ENCODE assay signal across 9 cellular contexts in genomic region chr7:725223-726005, GRCh38. TPM values are rescaled to one million over a fixed set of nuclear protein-coding genes. Genes with fewer than 3 reads are reported as not detected.
DNase-seq lines count a peak whose midpoint lies in the region; ATAC-seq and TF ChIP-seq lines count a peak whose summit lies in the region.
"Had no signal": no experiment of that assay in that cellular context is flagged by ENCODE, and none has a peak within 500 bp of the region (broad histone marks: within the 10 kb centered on the region; RNA-seq: fewer than 3 reads in every experiment).

No MANE protein-coding gene starts in this region.

- H3K4me2 ChIP-seq in GM23338 = peak overlapping the region; percentile 89

- H3K9me2 ChIP-seq in GM23338 (ENCODE audit: insufficient read depth) = peaks cover 7% of the 10 kb centered on the region; the same call in 1 of the 2 replicates

- intact Hi-C loops in Panc1 (cut with micrococcal nuclease; ENCODE audit: unreplicated experiment) = no loop called here
- intact Hi-C loops in aorta (cut with DNase I) = no loop called here

- H3F3A ChIP-seq in GM23338 (replicated peaks; ENCODE audit: low read depth) = no peaks in the 10 kb centered on the region

- peaks cover 69% of the 10 kb centered on the region for H3K36me3 Mint-ChIP-seq in GM23338 (ENCODE audit: low read depth)

- no peak for TF ChIP-seq CTCF in GM23338 (conservative IDR thresholded peaks at IDR 0.05; ENCODE audit: low read depth in 2 of 2)
- no peak for TF ChIP-seq CTCF in Panc1 (IDR thresholded peaks at IDR 0.05)

- CTCF ChIA-PET in Panc1 (lab: Charles Lee) = interaction anchor here (0.5 kb wide), 1 partner anchor 462 kb away, joined by 3 read pairs; no protein-coding TSS in a partner anchor

- H3K9me3 Mint-ChIP-seq in GM23338 = peaks cover 57% of the 10 kb centered on the region

- H3K27me3 ChIP-seq in GM23338 (ENCODE audit: insufficient read depth) = no peaks in the 10 kb centered on the region
- no peaks in the 10 kb centered on the region for H3K27me3 ChIP-seq in Panc1 (ENCODE audit: control insufficient read depth, insufficient read depth, low read length)
- H3K27me3 ChIP-seq in aorta (ENCODE audit: control insufficient read depth in 1 of 2, insufficient read depth in 2 of 2, low read length in 1 of 2) = no peaks in the 10 kb centered on the region

- ATAC-seq in GM23338 (no peak), Panc1 (no peak), esophagus mucosa (peak; percentile 8), aorta (ENCODE audit: low FRiP score) (no peak), HG03520 (IDR thresholded peaks at IDR 0.05; ENCODE audit: unreplicated experiment) (no peak), HG02610 (IDR thresholded peaks at IDR 0.05; ENCODE audit: unreplicated experiment) (no peak), GM18867 (IDR thresholded peaks at IDR 0.05; ENCODE audit: unreplicated experiment) (no peak)

- H3K4me3 ChIP-seq in GM23338 (peak overlapping the region; percentile 69), Panc1 (ENCODE audit: low read depth in 2 of 2, low read length in 2 of 2) (peak overlapping the region; percentile 67 to 88), aorta (ENCODE audit: low read length in 2 of 2) (no peak overlapping the region)

- peak overlapping the region; percentile 77 for H3K4me3 Mint-ChIP-seq in GM23338

- H3K36me3 ChIP-seq in GM23338 (ENCODE audit: insufficient read depth) (peaks cover 17% of the 10 kb centered on the region; the same call in 1 of the 2 replicates), Panc1 (ENCODE audit: control insufficient read depth, insufficient read depth, low read length) (no peaks in the 10 kb centered on the region), aorta (ENCODE audit: control insufficient read depth in 1 of 2, insufficient read depth in 2 of 2, low read length in 1 of 2) (no peaks in the 10 kb centered on the region)

- no peaks in the 10 kb centered on the region for H4K20me1 ChIP-seq in GM23338 (replicated peaks; ENCODE audit: insufficient read depth)

- no peak overlapping the region for H2AFZ ChIP-seq in GM23338

- BruUV-seq in Panc1 (replicated peaks; lab: Mats Ljungman, UMichigan) = TSS peak; percentile 72

- peaks cover 7% of the 10 kb centered on the region; the same call in 1 of the 2 replicates for H3K4me1 ChIP-seq in GM23338 (ENCODE audit: insufficient read depth)
- peaks cover 11% of the 10 kb centered on the region for H3K4me1 ChIP-seq in Panc1 (ENCODE audit: control insufficient read depth, insufficient read depth, low read length)
- no peaks in the 10 kb centered on the region for H3K4me1 ChIP-seq in aorta (ENCODE audit: control insufficient read depth in 1 of 2, insufficient read depth in 2 of 2, low read length in 2 of 2)

- peak overlapping the region; percentile 75; the same call in 1 of the 2 replicates for H3K27ac Mint-ChIP-seq in GM23338

- in situ Hi-C loops in Panc1 (cut with HindIII; ENCODE audit: low pct_unique_long_range_greater_than_20kb, low sequenced_read_pairs) = no loop called here

- DNase-seq in GM23338 (ENCODE audit: low spot score) (no peak), Panc1 (ENCODE audit: low read depth, low spot score) (no peak), renal cortical epithelial cell (ENCODE audit: low read depth) (peak; percentile 86), aorta (no peak)
- DNase-seq: NCI-H187 treated with DMSO at 0.1 percent for 48 hours had no signal

- peaks cover 88% of the 10 kb centered on the region for H3K79me2 ChIP-seq in GM23338 (replicated peaks; ENCODE audit: insufficient read depth)

- POLR2A ChIA-PET in Panc1 (lab: Charles Lee) = no interaction called here

- WGBS in aorta, 2 donors = 90 to 96% methylated on average over 8 of the region's 8 CpGs

- peaks cover 15% of the 10 kb centered on the region for H3K4me1 Mint-ChIP-seq in GM23338

- H3K27me3 Mint-ChIP-seq in GM23338 (ENCODE audit: insufficient read depth, low read depth, poor library complexity) = peaks cover 28% of the 10 kb centered on the region

- H3K9me3 ChIP-seq in Panc1 (ENCODE audit: control insufficient read depth, insufficient read depth, low read depth, low read length) = peaks cover 8% of the 10 kb centered on the region; the same call in 1 of the 2 replicates
- H3K9me3 ChIP-seq in aorta (ENCODE audit: control insufficient read depth, low read length) = no peaks in the 10 kb centered on the region

- H3K27ac ChIP-seq in GM23338 (ENCODE audit: low read depth) = no peak overlapping the region
- peak overlapping the region; percentile 96 for H3K27ac ChIP-seq in Panc1 (ENCODE audit: low read length)
- no peak overlapping the region for H3K27ac ChIP-seq in aorta (ENCODE audit: low read depth in 1 of 2, low read length in 2 of 2)

TF ChIP-seq in GM23338, 12 proteins besides CTCF, POLR2A, EP300 and RAD21 (continues in another document):
- TF ChIP-seq EZH2 (IDR thresholded peaks at IDR 0.05; ENCODE audit: low read depth, unreplicated experiment) (no peak), NANOG (IDR thresholded peaks at IDR 0.05; ENCODE audit: borderline replicate concordance) (no peak), JUNB (IDR thresholded peaks at IDR 0.05; ENCODE audit: unreplicated experiment) (no peak), ZNF331 (CRISPR knock-in tag; IDR thresholded peaks at IDR 0.05; ENCODE audit: low read depth) (no peak)
- TF ChIP-seq, protein P1, sequence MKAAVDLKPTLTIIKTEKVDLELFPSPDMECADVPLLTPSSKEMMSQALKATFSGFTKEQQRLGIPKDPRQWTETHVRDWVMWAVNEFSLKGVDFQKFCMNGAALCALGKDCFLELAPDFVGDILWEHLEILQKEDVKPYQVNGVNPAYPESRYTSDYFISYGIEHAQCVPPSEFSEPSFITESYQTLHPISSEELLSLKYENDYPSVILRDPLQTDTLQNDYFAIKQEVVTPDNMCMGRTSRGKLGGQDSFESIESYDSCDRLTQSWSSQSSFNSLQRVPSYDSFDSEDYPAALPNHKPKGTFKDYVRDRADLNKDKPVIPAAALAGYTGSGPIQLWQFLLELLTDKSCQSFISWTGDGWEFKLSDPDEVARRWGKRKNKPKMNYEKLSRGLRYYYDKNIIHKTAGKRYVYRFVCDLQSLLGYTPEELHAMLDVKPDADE (IDR thresholded peaks at IDR 0.05) = no peak

RNA-seq across cellular contexts. Expression of gene DNAAF5, which starts 1.1 kb away (rescaled TPM):
- total RNA-seq in GM23338 (2014; rRNA removed; shearing (Covaris generic)) = 74.0 and 86.7 TPM in 2 replicates
- polyA plus RNA-seq in GM23338 (2016; fragmentation: Nextera tagmentation; extraction: Ambion mirVana) = 20.4 and 20.9 TPM in 2 replicates
- total RNA-seq in Panc1 (2021; ENCODE audit: unreplicated experiment) = 79.5 TPM
- 107 TPM for polyA plus RNA-seq in Panc1 (2012; ENCODE audit: insufficient read length)
- 21.8 TPM for total RNA-seq in esophagus mucosa
- total RNA-seq in renal cortical epithelial cell = 24.1 and 57.3 TPM in 2 replicates
- total RNA-seq in aorta = 10 to 100 TPM; 12.4 to 16.6 TPM
- polyA plus RNA-seq in aorta = 10 to 100 TPM in 1 of 2 donors, 1 to 10 TPM in 1; 4.1 to 16.8 TPM

RNA-seq across cellular contexts. Expression of gene PRKAR1B, which starts 1.7 kb away (rescaled TPM):
- total RNA-seq in GM23338 (2014; rRNA removed; shearing (Covaris generic)) = 34.7 and 36.7 TPM in 2 replicates
- polyA plus RNA-seq in GM23338 (2016; fragmentation: Nextera tagmentation; extraction: Ambion mirVana) = 30.6 and 35.7 TPM in 2 replicates
- 62.0 TPM for total RNA-seq in Panc1 (2021; ENCODE audit: unreplicated experiment)
- 96.6 TPM for polyA plus RNA-seq in Panc1 (2012; ENCODE audit: insufficient read length)
- total RNA-seq in esophagus mucosa = 17.0 TPM
- 15.3 and 35.7 TPM in 2 replicates for total RNA-seq in renal cortical epithelial cell
- 10 to 100 TPM in 1 of 2 donors, 1 to 10 TPM in 1; 6.6 to 13.7 TPM for total RNA-seq in aorta
- 10 to 100 TPM; 14.5 to 16.2 TPM for polyA plus RNA-seq in aorta

Comparison
In these comparisons a context has a peak if more than half of its experiments do, and no peak if none do; other contexts are left out.
1. H3K4me3 ChIP-seq: peak in GM23338 (single experiment) and Panc1 (2 of 2); none in aorta (0 of 2).